ENCODE assay signal across 8 cellular contexts in genomic region chr6:53725791-53726575, GRCh38.
DNase-seq lines count a peak whose midpoint lies in the region; ATAC-seq and TF ChIP-seq lines count a peak whose summit lies in the region.

No MANE protein-coding gene starts in this region.

- peaks cover 22% of the 10 kb centered on the region for H3K4me1 ChIP-seq in GM23338 (ENCODE audit: insufficient read depth)
- H3K4me1 ChIP-seq in foreskin keratinocyte: peaks cover 4% of the 10 kb centered on the region
- peaks cover 2% of the 10 kb centered on the region for H3K4me1 ChIP-seq in ovary (ENCODE audit: insufficient read depth)
- peaks cover 0 to 13% (median 0%) of the 10 kb centered on the region in 4 donors for H3K4me1 ChIP-seq in transverse colon

- peak overlapping the region; percentile 96; the same call in 1 of the 2 replicates for H2AFZ ChIP-seq in GM23338

- intact Hi-C loops in ovary (cut with DNase I): loop anchor here in 3 of 4 donors (5.0 to 10.0 kb wide), 4 partner anchors 229 to 234 kb away; no protein-coding TSS in a partner anchor
- intact Hi-C loops in transverse colon (cut with DNase I; ENCODE audit: low total_unique reads): loop anchor here (5.0 kb wide), 1 partner anchor 554 kb away; no protein-coding TSS in a partner anchor

- H3K36me3 Mint-ChIP-seq in GM23338 (ENCODE audit: low read depth): no peaks in the 10 kb centered on the region

- TF ChIP-seq CTCF in GM23338 (conservative IDR thresholded peaks at IDR 0.05; ENCODE audit: low read depth in 2 of 2): peak; percentile 94 to 96
- peak; percentile 93 for TF ChIP-seq CTCF in foreskin keratinocyte (conservative IDR thresholded peaks at IDR 0.05)
- TF ChIP-seq CTCF in ovary (IDR thresholded peaks at IDR 0.05): peak; percentile 58 to 71 (median 71)
- TF ChIP-seq CTCF in transverse colon (IDR thresholded peaks at IDR 0.05): peak; percentile 90 to 97 (median 94)

- no peaks in the 10 kb centered on the region for H3K9me3 Mint-ChIP-seq in GM23338

- H3K27me3 ChIP-seq in GM23338 (ENCODE audit: insufficient read depth): no peaks in the 10 kb centered on the region
- no peaks in the 10 kb centered on the region for H3K27me3 ChIP-seq in foreskin keratinocyte
- H3K27me3 ChIP-seq in ovary: no peaks in the 10 kb centered on the region
- H3K27me3 ChIP-seq in transverse colon: no peaks in the 10 kb centered on the region

- no peak overlapping the region for H3K27ac ChIP-seq in GM23338 (ENCODE audit: low read depth)
- no peak overlapping the region for H3K27ac ChIP-seq in foreskin keratinocyte
- no peak overlapping the region for H3K27ac ChIP-seq in ovary
- H3K27ac ChIP-seq in transverse colon: no peak overlapping the region

- WGBS in ovary, 3 donors: 41 to 43% (median 43%) methylated on average over 18 of the region's 18 CpGs
- 24 to 38% methylated on average over 4 to 18 of the region's 18 CpGs for WGBS in transverse colon (ENCODE audit: low coverage in 1 of 2), 2 donors

- H4K20me1 ChIP-seq in GM23338 (replicated peaks; ENCODE audit: insufficient read depth): no peaks in the 10 kb centered on the region

- no peak overlapping the region for H3K4me3 Mint-ChIP-seq in GM23338

- no peak for TF ChIP-seq POLR2A in ovary (IDR thresholded peaks at IDR 0.05)
- no peak for TF ChIP-seq POLR2A in transverse colon (IDR thresholded peaks at IDR 0.05)

- in situ Hi-C loops in transverse colon (cut with MboI; ENCODE audit: low pct_ligation_motif_present in 1 of 4, low pct_unique_long_range_greater_than_20kb in 1 of 4, low sequenced_read_pairs in 3 of 4): loop anchor here in 2 of 4 donors (10.0 kb wide), 3 partner anchors 221 to 231 kb away; no protein-coding TSS in a partner anchor

- H3K27me3 Mint-ChIP-seq in GM23338 (ENCODE audit: insufficient read depth, low read depth, poor library complexity): peaks cover 9% of the 10 kb centered on the region

- peaks cover 35% of the 10 kb centered on the region for H3K4me1 Mint-ChIP-seq in GM23338

- no peaks in the 10 kb centered on the region for H3K79me2 ChIP-seq in GM23338 (replicated peaks; ENCODE audit: insufficient read depth)

- TF ChIP-seq EP300 in ovary (IDR thresholded peaks at IDR 0.05) (no peak), transverse colon (IDR thresholded peaks at IDR 0.05; ENCODE audit: low read depth) (no peak)

- H3K36me3 ChIP-seq in GM23338 (ENCODE audit: insufficient read depth) (no peaks in the 10 kb centered on the region), ovary (no peaks in the 10 kb centered on the region), transverse colon (no peaks in the 10 kb centered on the region)

- no peaks in the 10 kb centered on the region for H3K9me2 ChIP-seq in GM23338 (ENCODE audit: insufficient read depth)

- ATAC-seq in GM23338 (peak; percentile 85), foreskin keratinocyte (peak; percentile 89)

- no peak overlapping the region for H3K4me3 ChIP-seq in GM23338
- H3K4me3 ChIP-seq in ovary: no peak overlapping the region
- H3K4me3 ChIP-seq in transverse colon: no peak overlapping the region

- H3K27ac Mint-ChIP-seq in GM23338: no peak overlapping the region

- peak; percentile 74 for DNase-seq in EL
- DNase-seq in GM23338 (ENCODE audit: low spot score): peak; percentile 88
- peak; percentile 76 for DNase-seq in LoVo (ENCODE audit: low spot score)
- DNase-seq in SHP77 (lab: John Stamatoyannopoulos, UW): peak; percentile 56 to 70
- peak; percentile 64 for DNase-seq in activated T-helper 9 cell treated with anti-CD3 and anti-CD28 coated beads, Interleukin-2, amount 50 U/mL, for 16 hours (ENCODE audit: low read depth)
- DNase-seq in foreskin keratinocyte: peak in 1 of 2 donors; percentile 26
- peak; percentile 61 to 87 (median 78) for DNase-seq in ovary
- peak; percentile 82 for DNase-seq in transverse colon

- no peaks in the 10 kb centered on the region for H3F3A ChIP-seq in GM23338 (replicated peaks; ENCODE audit: low read depth)

- no peak overlapping the region for H3K4me2 ChIP-seq in GM23338

- H3K9me3 ChIP-seq in ovary (no peaks in the 10 kb centered on the region), transverse colon (no peaks in the 10 kb centered on the region)

TF ChIP-seq in GM23338, 12 proteins besides CTCF, POLR2A, EP300 and RAD21:
- TF ChIP-seq, protein P1, sequence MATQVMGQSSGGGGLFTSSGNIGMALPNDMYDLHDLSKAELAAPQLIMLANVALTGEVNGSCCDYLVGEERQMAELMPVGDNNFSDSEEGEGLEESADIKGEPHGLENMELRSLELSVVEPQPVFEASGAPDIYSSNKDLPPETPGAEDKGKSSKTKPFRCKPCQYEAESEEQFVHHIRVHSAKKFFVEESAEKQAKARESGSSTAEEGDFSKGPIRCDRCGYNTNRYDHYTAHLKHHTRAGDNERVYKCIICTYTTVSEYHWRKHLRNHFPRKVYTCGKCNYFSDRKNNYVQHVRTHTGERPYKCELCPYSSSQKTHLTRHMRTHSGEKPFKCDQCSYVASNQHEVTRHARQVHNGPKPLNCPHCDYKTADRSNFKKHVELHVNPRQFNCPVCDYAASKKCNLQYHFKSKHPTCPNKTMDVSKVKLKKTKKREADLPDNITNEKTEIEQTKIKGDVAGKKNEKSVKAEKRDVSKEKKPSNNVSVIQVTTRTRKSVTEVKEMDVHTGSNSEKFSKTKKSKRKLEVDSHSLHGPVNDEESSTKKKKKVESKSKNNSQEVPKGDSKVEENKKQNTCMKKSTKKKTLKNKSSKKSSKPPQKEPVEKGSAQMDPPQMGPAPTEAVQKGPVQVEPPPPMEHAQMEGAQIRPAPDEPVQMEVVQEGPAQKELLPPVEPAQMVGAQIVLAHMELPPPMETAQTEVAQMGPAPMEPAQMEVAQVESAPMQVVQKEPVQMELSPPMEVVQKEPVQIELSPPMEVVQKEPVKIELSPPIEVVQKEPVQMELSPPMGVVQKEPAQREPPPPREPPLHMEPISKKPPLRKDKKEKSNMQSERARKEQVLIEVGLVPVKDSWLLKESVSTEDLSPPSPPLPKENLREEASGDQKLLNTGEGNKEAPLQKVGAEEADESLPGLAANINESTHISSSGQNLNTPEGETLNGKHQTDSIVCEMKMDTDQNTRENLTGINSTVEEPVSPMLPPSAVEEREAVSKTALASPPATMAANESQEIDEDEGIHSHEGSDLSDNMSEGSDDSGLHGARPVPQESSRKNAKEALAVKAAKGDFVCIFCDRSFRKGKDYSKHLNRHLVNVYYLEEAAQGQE (IDR thresholded peaks at IDR 0.05; ENCODE audit: unreplicated experiment): no peak
- TF ChIP-seq CREB1 (CRISPR knock-in tag; IDR thresholded peaks at IDR 0.05; ENCODE audit: low read depth): peak; percentile 33; the same call in 1 of the 2 replicates
